18 cellular contexts compared by ENCODE assay signal in genomic region chr20:50615407-50615806, GRCh38.
DNase-seq lines count a peak whose midpoint lies in the region; ATAC-seq and TF ChIP-seq lines count a peak whose summit lies in the region.
"Had no signal": no experiment of that assay in that cellular context is flagged by ENCODE, and none has a peak within 500 bp of the region (broad histone marks: within the 10 kb centered on the region; RNA-seq: fewer than 3 reads in every experiment).

No MANE protein-coding gene starts in this region.

- peaks cover 7% of the 10 kb centered on the region for H3K4me1 Mint-ChIP-seq in WTC11
- H3K4me1 Mint-ChIP-seq: CD14-positive monocyte; CD4-positive, alpha-beta memory T cell; CD4-positive, CD25-positive, alpha-beta regulatory T cell; CD8-positive, alpha-beta memory T cell had no signal

- no peaks in the 10 kb centered on the region for H3K9me3 Mint-ChIP-seq in WTC11
- H3K9me3 Mint-ChIP-seq: CD4-positive, alpha-beta memory T cell; CD8-positive, alpha-beta memory T cell had no signal

- H3K27ac ChIP-seq in osteoblast (ENCODE audit: low read depth, low read length), result no peak overlapping the region
- H3K27ac ChIP-seq in colonic mucosa, result no peak overlapping the region
- H3K27ac ChIP-seq: BLaER1 had no signal

- H3K9ac ChIP-seq in colonic mucosa (ENCODE audit: low read depth in 2 of 2, low read length in 2 of 2), result no peak overlapping the region
- H3K9ac ChIP-seq: BLaER1 had no signal

- H3K27me3 ChIP-seq in osteoblast (ENCODE audit: insufficient read depth, low read length) (no peaks in the 10 kb centered on the region), colonic mucosa (no peaks in the 10 kb centered on the region)
- H3K27me3 ChIP-seq: BE2C, BLaER1 had no signal

- DNase-seq in WTC11 (ENCODE audit: low spot score) (no peak), osteoblast (ENCODE audit: insufficient read length, low spot score, missing footprints) (peak; percentile 13), NOMO-1 treated with DMSO at 0.1 percent for 48 hours (lab: John Stamatoyannopoulos, UW; ENCODE audit: unreplicated experiment) (no peak), left lobe of liver (ENCODE audit: low spot score) (no peak), colonic mucosa (no peak)
- DNase-seq: 8988T; ACHN; BE2C; C1 segment of cervical spinal cord; Calu3; CD4-positive, alpha-beta memory T cell; CD4-positive, CD25-positive, alpha-beta regulatory T cell; CD8-positive, alpha-beta memory T cell; COR-L47; DMS79 treated with DMSO at 0.1 percent for 48 hours; GF-D8 had no signal

- no peaks in the 10 kb centered on the region for H3K36me3 ChIP-seq in osteoblast (ENCODE audit: insufficient read depth, low read length)
- no peaks in the 10 kb centered on the region for H3K36me3 ChIP-seq in colonic mucosa
- H3K36me3 ChIP-seq: BE2C, BLaER1 had no signal

- no peak overlapping the region for H3K4me2 ChIP-seq in osteoblast (ENCODE audit: insufficient read depth, low read length)
- H3K4me2 ChIP-seq: BLaER1 had no signal

- H3K36me3 Mint-ChIP-seq in WTC11, result no peaks in the 10 kb centered on the region
- H3K36me3 Mint-ChIP-seq: CD14-positive monocyte; CD4-positive, alpha-beta memory T cell; CD4-positive, CD25-positive, alpha-beta regulatory T cell; CD8-positive, alpha-beta memory T cell had no signal

- no peak for TF ChIP-seq CTCF in WTC11 (IDR thresholded peaks at IDR 0.05)
- TF ChIP-seq CTCF in osteoblast (IDR thresholded peaks at IDR 0.05; ENCODE audit: extremely low read depth, low read depth, low read length), result no peak
- no peak for TF ChIP-seq CTCF in colonic mucosa (IDR thresholded peaks at IDR 0.05)

- intact Hi-C loops in colonic mucosa (cut with DNase I), result no loop called here

- H3K27me3 Mint-ChIP-seq in WTC11 (ENCODE audit: low read depth), result no peaks in the 10 kb centered on the region

- peaks cover 3% of the 10 kb centered on the region for H3K4me1 ChIP-seq in osteoblast (ENCODE audit: insufficient read depth, low read length)
- H3K4me1 ChIP-seq in colonic mucosa, result no peaks in the 10 kb centered on the region
- H3K4me1 ChIP-seq: BE2C, BLaER1 had no signal

- CTCF ChIA-PET in WTC11 (lab: Charles Lee), result no interaction called here

- no peaks in the 10 kb centered on the region for H3K79me2 ChIP-seq in osteoblast (ENCODE audit: insufficient read depth, low read length)

- H2AFZ ChIP-seq in osteoblast (ENCODE audit: low read length), result no peak overlapping the region

- H3K9me3 ChIP-seq in osteoblast (ENCODE audit: low read depth, low read length) (no peaks in the 10 kb centered on the region), colonic mucosa (no peaks in the 10 kb centered on the region)
- H3K9me3 ChIP-seq: BE2C had no signal

- no peak overlapping the region for H3K4me3 ChIP-seq in osteoblast (ENCODE audit: insufficient read depth, low read length)
- no peak overlapping the region for H3K4me3 ChIP-seq in colonic mucosa
- H3K4me3 ChIP-seq: BLaER1 had no signal

- H3K27ac Mint-ChIP-seq in WTC11, result peak overlapping the region; percentile 86; the same call in 1 of the 2 replicates
- H3K27ac Mint-ChIP-seq: CD14-positive monocyte; CD4-positive, alpha-beta memory T cell; CD4-positive, CD25-positive, alpha-beta regulatory T cell; CD8-positive, alpha-beta memory T cell had no signal

- ATAC-seq in WTC11 (no peak), left lobe of liver (no peak)

- POLR2A ChIA-PET in WTC11 (lab: Charles Lee), result no interaction called here

- no peaks in the 10 kb centered on the region for H4K20me1 ChIP-seq in osteoblast (ENCODE audit: insufficient read depth, low read length)
- H4K20me1 ChIP-seq: BLaER1 had no signal

- no peak overlapping the region for H3K4me3 Mint-ChIP-seq in WTC11
- H3K4me3 Mint-ChIP-seq: CD14-positive monocyte; CD4-positive, alpha-beta memory T cell; CD4-positive, CD25-positive, alpha-beta regulatory T cell; CD8-positive, alpha-beta memory T cell had no signal

TF ChIP-seq in WTC11, 78 proteins besides CTCF, POLR2A, EP300 and RAD21:
- TF ChIP-seq ZBTB21 (CRISPR knock-in tag; IDR thresholded peaks at IDR 0.05; ENCODE audit: borderline replicate concordance), result no peak
- no peak for TF ChIP-seq ZNF121 (CRISPR knock-in tag; IDR thresholded peaks at IDR 0.05)
- no peak for TF ChIP-seq TCF7 (CRISPR knock-in tag; IDR thresholded peaks at IDR 0.05; ENCODE audit: low read depth)
- TF ChIP-seq AR (CRISPR knock-in tag; IDR thresholded peaks at IDR 0.05), result no peak
- TF ChIP-seq SOX15 (CRISPR knock-in tag; IDR thresholded peaks at IDR 0.05), result no peak
- no peak for TF ChIP-seq NR1H2 (CRISPR knock-in tag; IDR thresholded peaks at IDR 0.05)
- TF ChIP-seq FOXP4 (CRISPR knock-in tag; IDR thresholded peaks at IDR 0.05), result no peak
TF ChIP-seq in WTC11: peak in this region for 0.
